Comparison of ENCODE assay signal across 16 cellular contexts in the genomic region with DNA sequence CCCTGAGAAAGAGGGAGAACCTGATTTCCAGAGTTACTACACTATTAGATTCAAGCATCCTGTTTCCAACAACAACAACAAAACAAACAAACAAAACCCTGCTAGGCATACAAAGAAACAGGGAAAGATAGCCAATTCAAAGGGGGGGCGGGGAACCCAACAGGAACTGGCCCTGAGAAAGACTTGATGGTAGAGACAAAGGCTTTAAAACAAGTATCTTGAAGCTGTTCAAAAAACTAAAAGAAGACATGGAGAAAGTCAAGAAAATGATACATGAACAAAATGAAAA.
"Had no signal": no experiment of that assay in that cellular context is flagged by ENCODE, and none has a peak within 500 bp of the region (broad histone marks: within the 10 kb centered on the region; RNA-seq: fewer than 3 reads in every experiment).

No MANE protein-coding gene starts in this region.

- H3K27me3 Mint-ChIP-seq: activated CD4-positive, alpha-beta T cell treated with anti-CD3 and anti-CD28 coated beads for 36 hours; stimulated activated naive CD8-positive, alpha-beta T cell treated with anti-CD3 and anti-CD28 coated beads, Interleukin-15, Interleukin-2, amounts not matched to agents 100 ng/mL and 50 ng/mL, for 24 hours; T-cell had no signal

- H3K9me3 Mint-ChIP-seq: activated naive CD4-positive, alpha-beta T cell treated with anti-CD3 and anti-CD28 coated beads for 36 hours; activated T-helper 1 cell treated with anti-CD3 and anti-CD28 coated beads, Interleukin-12 subunit alpha, Interleukin-12 subunit beta, Interleukin-2, Interleukin-4 antibody, amounts not matched to agents 30 ng/mL and 10 ng/mL and 1 ng/mL, durations not matched to agents 14 hours and 24 hours and 36 hours; stimulated activated naive CD8-positive, alpha-beta T cell treated with anti-CD3 and anti-CD28 coated beads, Interleukin-15, Interleukin-2, amounts not matched to agents 100 ng/mL and 50 ng/mL, for 24 hours; T-cell had no signal

- H3K9me3 ChIP-seq: gastroesophageal sphincter, lower lobe of right lung, mucosa of descending colon, ovary had no signal

- H3K36me3 ChIP-seq: lower lobe of right lung, ovary had no signal

- H3K4me3 Mint-ChIP-seq: activated CD4-positive, alpha-beta T cell treated with anti-CD3 and anti-CD28 coated beads for 36 hours; activated naive CD4-positive, alpha-beta T cell treated with anti-CD3 and anti-CD28 coated beads for 36 hours; activated T-helper 1 cell treated with anti-CD3 and anti-CD28 coated beads, Interleukin-12 subunit alpha, Interleukin-12 subunit beta, Interleukin-2, Interleukin-4 antibody, amounts not matched to agents 30 ng/mL and 10 ng/mL and 1 ng/mL, durations not matched to agents 14 hours and 24 hours and 36 hours; natural killer cell; stimulated activated naive CD8-positive, alpha-beta T cell treated with anti-CD3 and anti-CD28 coated beads, Interleukin-15, Interleukin-2, amounts not matched to agents 100 ng/mL and 50 ng/mL, for 24 hours; T-cell had no signal

- H3K27ac ChIP-seq: coronary artery, gastroesophageal sphincter, lower lobe of right lung, ovary, VCaP had no signal

- DNase-seq: activated CD4-positive, alpha-beta T cell treated with anti-CD3 and anti-CD28 coated beads for 36 hours; activated naive CD4-positive, alpha-beta T cell treated with anti-CD3 and anti-CD28 coated beads for 36 hours; effector memory CD4-positive, alpha-beta T cell; left cardiac atrium; lower lobe of right lung; mucosa of descending colon; natural killer cell; ovary; stimulated activated CD4-positive, alpha-beta T cell treated with anti-CD3 and anti-CD28 coated beads, Interleukin-2, amount 100 ng/mL, for 48 hours; T-cell; T1000 had no signal

- H3K4me1 ChIP-seq: lower lobe of right lung had no signal

- H3K27me3 ChIP-seq: gastroesophageal sphincter, ovary had no signal

- H3K4me3 ChIP-seq: coronary artery, gastroesophageal sphincter, lower lobe of right lung, mucosa of descending colon, ovary had no signal

- H3K27ac Mint-ChIP-seq: activated CD4-positive, alpha-beta T cell treated with anti-CD3 and anti-CD28 coated beads for 36 hours; activated naive CD4-positive, alpha-beta T cell treated with anti-CD3 and anti-CD28 coated beads for 36 hours; activated T-helper 1 cell treated with anti-CD3 and anti-CD28 coated beads, Interleukin-12 subunit alpha, Interleukin-12 subunit beta, Interleukin-2, Interleukin-4 antibody, amounts not matched to agents 30 ng/mL and 10 ng/mL and 1 ng/mL, durations not matched to agents 14 hours and 24 hours and 36 hours; natural killer cell; stimulated activated naive CD8-positive, alpha-beta T cell treated with anti-CD3 and anti-CD28 coated beads, Interleukin-15, Interleukin-2, amounts not matched to agents 100 ng/mL and 50 ng/mL, for 24 hours; T-cell had no signal

- ATAC-seq: activated CD4-positive, alpha-beta T cell treated with anti-CD3 and anti-CD28 coated beads for 36 hours; gastroesophageal sphincter; left cardiac atrium; lower lobe of right lung; mucosa of descending colon; natural killer cell; T-cell had no signal
